Comparison of ENCODE assay signal across 20 cellular contexts in the genomic region with DNA sequence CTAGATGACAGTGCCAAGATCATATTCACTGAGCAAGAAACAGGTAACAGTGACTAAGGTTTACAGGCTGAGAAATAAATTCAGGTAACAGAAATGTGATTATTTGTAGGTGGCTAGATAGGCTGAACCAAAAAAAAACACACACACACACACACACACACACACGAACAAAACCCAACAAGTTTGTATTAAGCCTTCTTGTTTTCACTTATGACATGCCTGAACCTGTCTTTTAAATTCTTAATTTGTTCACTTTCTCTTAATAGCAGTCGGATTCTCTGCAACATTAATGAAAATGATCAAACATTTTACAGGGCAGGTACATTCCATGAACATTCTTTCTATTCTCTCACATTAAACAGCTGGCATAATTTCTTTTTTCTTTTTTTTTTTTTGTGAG.
"Had no signal": no experiment of that assay in that cellular context is flagged by ENCODE, and none has a peak within 500 bp of the region (broad histone marks: within the 10 kb centered on the region; RNA-seq: fewer than 3 reads in every experiment).

No MANE protein-coding gene starts in this region.

- H3K4me3 ChIP-seq: SJSA1, SK-N-MC had no signal

- H3K27me3 ChIP-seq: SJSA1 had no signal

- FAIRE-seq: RCC 7860 had no signal

- H3K4me1 ChIP-seq: SJSA1 had no signal

- DNase-seq: KBM-7, MM.1S, NCI-H1092 treated with DMSO at 0.1 percent for 48 hours, NCI-H1436, NCI-H187, NCI-H2029, NCI-H2081 treated with DMSO at 0.1 percent for 48 hours, NCI-H2171, NCI-H226, NCI-H446, NCI-H510A, NCI-H524 treated with DMSO at 0.1 percent for 48 hours, NCI-H69, NCI-H774, Right ventricle myocardium superior, RPMI8226, SIG-M5 had no signal

- H3K9me3 ChIP-seq: SJSA1 had no signal

- H3K27ac ChIP-seq: SJSA1, SK-N-MC had no signal
